10 cellular contexts compared by ENCODE assay signal in the genomic region with DNA sequence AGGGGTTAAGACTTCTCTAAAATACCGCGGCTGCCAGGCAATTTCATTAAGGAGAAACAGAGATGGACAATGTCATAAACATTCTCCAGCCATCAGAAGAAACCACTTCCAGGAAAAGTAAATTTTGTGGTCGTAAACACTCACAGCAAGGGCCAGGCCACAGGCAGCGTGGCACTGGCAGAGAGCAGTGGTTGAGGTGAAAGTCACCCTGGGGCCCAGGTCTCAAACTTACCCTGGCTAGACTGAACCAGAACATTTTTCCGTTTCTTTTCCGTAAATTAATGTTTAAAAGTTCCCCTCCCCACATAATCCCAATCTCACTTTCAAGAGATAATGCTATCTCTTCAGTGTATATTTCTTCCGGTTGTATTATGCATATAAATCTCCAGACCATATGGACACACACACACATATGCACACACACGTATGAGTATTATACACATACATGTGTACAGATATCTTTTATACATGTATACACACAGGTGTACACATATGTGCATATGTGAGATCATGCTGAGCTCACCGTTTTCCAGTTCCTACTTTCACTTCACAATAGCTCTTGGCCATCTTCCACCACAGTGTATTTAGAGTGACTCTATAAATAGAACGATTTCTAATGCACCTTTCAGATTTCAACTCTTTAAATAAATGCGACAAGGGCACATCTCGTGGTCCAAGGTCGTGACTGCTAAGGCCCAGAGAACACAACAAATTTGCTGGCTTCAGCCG.
DNase-seq lines count a peak whose midpoint lies in the region; ATAC-seq and TF ChIP-seq lines count a peak whose summit lies in the region.
"Had no signal": no experiment of that assay in that cellular context is flagged by ENCODE, and none has a peak within 500 bp of the region (broad histone marks: within the 10 kb centered on the region; RNA-seq: fewer than 3 reads in every experiment).

No MANE protein-coding gene starts in this region.

- ATAC-seq in HG02973 (IDR thresholded peaks at IDR 0.05; ENCODE audit: unreplicated experiment) (peak; percentile 69), GM18861 (IDR thresholded peaks at IDR 0.05; ENCODE audit: unreplicated experiment) (no peak)

- no peaks in the 10 kb centered on the region for H3K79me2 ChIP-seq in smooth muscle cell (ENCODE audit: low read depth)

- H3K27me3 Mint-ChIP-seq in stimulated activated naive CD8-positive, alpha-beta T cell treated with anti-CD3 and anti-CD28 coated beads, Interleukin-15, Interleukin-2, amounts not matched to agents 100 ng/mL and 50 ng/mL, for 24 hours: peaks cover 16% of the 10 kb centered on the region

- H3K4me1 ChIP-seq in smooth muscle cell (ENCODE audit: low read depth): no peaks in the 10 kb centered on the region
- H3K4me1 ChIP-seq: BE2C had no signal

- no peaks in the 10 kb centered on the region for H3K36me3 ChIP-seq in smooth muscle cell (ENCODE audit: low read depth)
- H3K36me3 ChIP-seq: BE2C had no signal

- no peaks in the 10 kb centered on the region for H4K20me1 ChIP-seq in smooth muscle cell (ENCODE audit: low read depth)

- peaks cover 12% of the 10 kb centered on the region for H3K27me3 ChIP-seq in smooth muscle cell (ENCODE audit: low read depth)
- H3K27me3 ChIP-seq: BE2C had no signal

- WGBS in smooth muscle cell (ENCODE audit: low lambda C conversion rate): 69% methylated on average over 14 of the region's 14 CpGs

- H3K36me3 Mint-ChIP-seq in stimulated activated naive CD8-positive, alpha-beta T cell treated with anti-CD3 and anti-CD28 coated beads, Interleukin-15, Interleukin-2, amounts not matched to agents 100 ng/mL and 50 ng/mL, for 24 hours (ENCODE audit: low read depth): no peaks in the 10 kb centered on the region

- H3K9ac ChIP-seq in smooth muscle cell (ENCODE audit: low read depth): no peak overlapping the region

- no peak overlapping the region for H3K27ac ChIP-seq in smooth muscle cell (ENCODE audit: low read depth)
- H3K27ac ChIP-seq: skin epidermis had no signal

- TF ChIP-seq CTCF in smooth muscle cell (IDR thresholded peaks at IDR 0.05; ENCODE audit: borderline replicate concordance, insufficient read depth, poor library complexity, severe bottlenecking): no peak

- DNase-seq in activated CD8-positive, alpha-beta memory T cell treated with anti-CD3 and anti-CD28 coated beads for 24 hours: peak; percentile 46
- no peak for DNase-seq in activated CD8-positive, alpha-beta memory T cell treated with anti-CD3 and anti-CD28 coated beads, Interleukin-2, amount 50 U/mL, for 4 hours
- DNase-seq in UCSD-AML1 (lab: John Stamatoyannopoulos, UW; ENCODE audit: unreplicated experiment) (peak; percentile 33), smooth muscle cell (lab: John Stamatoyannopoulos, UW; ENCODE audit: unreplicated experiment) (no peak)
- DNase-seq in stimulated activated CD4-positive, alpha-beta T cell treated with anti-CD3 and anti-CD28 coated beads, Interleukin-4, amount 100 ng/mL, for 24 hours: no peak
- DNase-seq: BE2C had no signal

- no peaks in the 10 kb centered on the region for H3F3A ChIP-seq in smooth muscle cell (ENCODE audit: low read depth)

- no peaks in the 10 kb centered on the region for H3K9me3 Mint-ChIP-seq in stimulated activated naive CD8-positive, alpha-beta T cell treated with anti-CD3 and anti-CD28 coated beads, Interleukin-15, Interleukin-2, amounts not matched to agents 100 ng/mL and 50 ng/mL, for 24 hours

- no peak overlapping the region for H3K4me2 ChIP-seq in smooth muscle cell

- H3K27ac Mint-ChIP-seq in stimulated activated naive CD8-positive, alpha-beta T cell treated with anti-CD3 and anti-CD28 coated beads, Interleukin-15, Interleukin-2, amounts not matched to agents 100 ng/mL and 50 ng/mL, for 24 hours: peak overlapping the region; percentile 2

- peaks cover 25% of the 10 kb centered on the region for H3K4me1 Mint-ChIP-seq in stimulated activated naive CD8-positive, alpha-beta T cell treated with anti-CD3 and anti-CD28 coated beads, Interleukin-15, Interleukin-2, amounts not matched to agents 100 ng/mL and 50 ng/mL, for 24 hours (ENCODE audit: low read depth)

- no peak overlapping the region for H3K4me3 ChIP-seq in smooth muscle cell
- H3K4me3 ChIP-seq: skin epidermis had no signal

- no peak overlapping the region for H3K4me3 Mint-ChIP-seq in stimulated activated naive CD8-positive, alpha-beta T cell treated with anti-CD3 and anti-CD28 coated beads, Interleukin-15, Interleukin-2, amounts not matched to agents 100 ng/mL and 50 ng/mL, for 24 hours

- no peaks in the 10 kb centered on the region for H3K9me3 ChIP-seq in smooth muscle cell (replicated peaks; ENCODE audit: low read depth)
- H3K9me3 ChIP-seq: BE2C had no signal

- no peak overlapping the region for H2AFZ ChIP-seq in smooth muscle cell (ENCODE audit: low read depth)

Comparison
In these comparisons a context has a peak if more than half of its experiments do, and no peak if none do; other contexts are left out.
1. DNase-seq: peak in activated CD8-positive, alpha-beta memory T cell treated with anti-CD3 and anti-CD28 coated beads for 24 hours (single experiment) and UCSD-AML1 (single experiment); none in activated CD8-positive, alpha-beta memory T cell treated with anti-CD3 and anti-CD28 coated beads, Interleukin-2, amount 50 U/mL, for 4 hours (single experiment), smooth muscle cell (single experiment) and stimulated activated CD4-positive, alpha-beta T cell treated with anti-CD3 and anti-CD28 coated beads, Interleukin-4, amount 100 ng/mL, for 24 hours (single experiment).